Comparison of ENCODE assay signal across 15 cellular contexts in the genomic region with DNA sequence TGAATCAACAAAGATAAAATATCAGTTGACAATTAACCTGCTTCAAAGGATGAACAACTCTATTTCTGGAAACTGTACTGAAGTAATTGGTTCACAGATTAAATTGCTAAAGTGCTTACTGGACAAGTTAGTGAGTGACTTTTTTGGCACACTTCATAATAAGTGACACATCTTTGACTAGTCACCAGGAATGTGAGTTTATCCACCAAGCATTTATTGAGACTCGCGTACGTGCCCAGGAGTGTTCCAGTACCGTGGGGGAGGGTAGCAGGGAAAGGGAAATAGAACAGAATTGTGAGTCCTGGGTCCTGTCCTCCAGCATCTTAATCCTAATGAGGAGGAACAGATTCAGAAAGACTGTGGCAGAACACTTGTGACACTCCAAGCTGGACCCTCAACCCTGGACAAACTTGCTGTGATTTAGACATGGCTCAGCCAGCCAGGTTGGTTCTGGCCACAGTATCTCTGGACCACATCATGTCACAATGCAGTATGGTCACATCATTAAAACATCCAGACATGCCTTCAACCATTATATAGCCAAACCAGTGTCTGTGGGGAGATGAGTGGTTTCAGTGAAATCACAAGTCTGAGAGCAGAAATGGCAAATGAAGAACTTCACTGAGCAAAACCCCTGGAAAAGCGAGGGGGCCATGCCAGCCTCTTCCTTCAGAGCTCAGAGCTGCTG.
A peak's percentile ranks its signal among the peaks of the same experiment; 100 is the strongest.
DNase-seq lines count a peak whose midpoint lies in the region; TF ChIP-seq lines count a peak whose summit lies in the region.
"Had no signal": no experiment of that assay in that cellular context is flagged by ENCODE, and none has a peak within 500 bp of the region (broad histone marks: within the 10 kb centered on the region; RNA-seq: fewer than 3 reads in every experiment).

No MANE protein-coding gene starts in this region.

- intact Hi-C loops in activated CD4-positive, alpha-beta T cell treated with anti-CD3 and anti-CD28 coated beads, Interleukin-2, amount 10 ng/mL, durations not matched to agents 24 days and 14 days (cut with micrococcal nuclease), result no loop called here

- no peak overlapping the region for H3K4me3 ChIP-seq in cardiac fibroblast (replicated peaks in 1 of 2; ENCODE audit: low read depth in 2 of 2, low read length in 2 of 2)
- H3K4me3 ChIP-seq: dorsolateral prefrontal cortex, SK-N-MC had no signal

- no peaks in the 10 kb centered on the region for H3K27me3 Mint-ChIP-seq in activated CD4-positive, alpha-beta T cell treated with anti-CD3 and anti-CD28 coated beads, Interleukin-2, amount 10 ng/mL, durations not matched to agents 24 days and 14 days
- H3K27me3 Mint-ChIP-seq: memory B cell had no signal

- no peak overlapping the region for H3K4me3 Mint-ChIP-seq in activated CD4-positive, alpha-beta T cell treated with anti-CD3 and anti-CD28 coated beads, Interleukin-2, amount 10 ng/mL, durations not matched to agents 24 days and 14 days
- H3K4me3 Mint-ChIP-seq: memory B cell, WTC11 had no signal

- no peak overlapping the region for H3K27ac Mint-ChIP-seq in activated CD4-positive, alpha-beta T cell treated with anti-CD3 and anti-CD28 coated beads, Interleukin-2, amount 10 ng/mL, durations not matched to agents 24 days and 14 days
- H3K27ac Mint-ChIP-seq: memory B cell, WTC11 had no signal

- no peaks in the 10 kb centered on the region for H3K4me1 Mint-ChIP-seq in activated CD4-positive, alpha-beta T cell treated with anti-CD3 and anti-CD28 coated beads, Interleukin-2, amount 10 ng/mL, durations not matched to agents 24 days and 14 days
- H3K4me1 Mint-ChIP-seq: memory B cell had no signal

- no peak for TF ChIP-seq CTCF in cardiac fibroblast (IDR thresholded peaks at IDR 0.05; ENCODE audit: low read depth, low read length)

- H3K9me3 Mint-ChIP-seq in activated CD4-positive, alpha-beta T cell treated with anti-CD3 and anti-CD28 coated beads, Interleukin-2, amount 10 ng/mL, durations not matched to agents 24 days and 14 days, result no peaks in the 10 kb centered on the region

- no peaks in the 10 kb centered on the region for H3K36me3 Mint-ChIP-seq in activated CD4-positive, alpha-beta T cell treated with anti-CD3 and anti-CD28 coated beads, Interleukin-2, amount 10 ng/mL, durations not matched to agents 24 days and 14 days (ENCODE audit: low read depth)
- H3K36me3 Mint-ChIP-seq: memory B cell, WTC11 had no signal

- DNase-seq in AG08396 (ENCODE audit: low spot score) (peak; percentile 65), HT1080 (ENCODE audit: low read depth) (peak; percentile 60), cardiac fibroblast (ENCODE audit: low read depth in 2 of 2) (peak; percentile 58 to 85), left kidney (ENCODE audit: low read depth, low spot score) (peak; percentile 56), CD1c-positive myeloid dendritic cell (ENCODE audit: extremely low spot score) (no peak), SIG-M5 (lab: John Stamatoyannopoulos, UW) (no peak)
- no peak for DNase-seq in activated CD4-positive, alpha-beta T cell treated with anti-CD3 and anti-CD28 coated beads, Interleukin-2, amount 10 ng/mL, durations not matched to agents 24 days and 14 days
- no peak for DNase-seq in effector CD4-positive, alpha-beta T cell
- DNase-seq: activated CD8-positive, alpha-beta memory T cell treated with anti-CD3 and anti-CD28 coated beads, Interleukin-2, amount 50 U/mL, for 4 hours; DND-41; dorsolateral prefrontal cortex; NCI-H2029 had no signal

Comparison
In these comparisons a context has a peak if more than half of its experiments do, and no peak if none do; other contexts are left out.
1. DNase-seq: peak in AG08396 (single experiment), HT1080 (single experiment), cardiac fibroblast (2 of 2) and left kidney (single experiment); none in activated CD4-positive, alpha-beta T cell treated with anti-CD3 and anti-CD28 coated beads, Interleukin-2, amount 10 ng/mL, durations not matched to agents 24 days and 14 days (single experiment), effector CD4-positive, alpha-beta T cell (single experiment), CD1c-positive myeloid dendritic cell (single experiment) and SIG-M5 (single experiment).